ENCODE assay signal across 11 cellular contexts in genomic region chr6:13455604-13456003, GRCh38. TPM values are rescaled to one million over a fixed set of nuclear protein-coding genes. Genes with fewer than 3 reads are reported as not detected.
DNase-seq lines count a peak whose midpoint lies in the region; ATAC-seq and TF ChIP-seq lines count a peak whose summit lies in the region.
"Had no signal": no experiment of that assay in that cellular context is flagged by ENCODE, and none has a peak within 500 bp of the region (broad histone marks: within the 10 kb centered on the region; RNA-seq: fewer than 3 reads in every experiment).

No MANE protein-coding gene starts in this region.

- peaks cover 11% of the 10 kb centered on the region for H3K79me2 ChIP-seq in mammary epithelial cell (ENCODE audit: insufficient read depth, low read length)

- POLR2A ChIA-PET in Caco-2 (lab: Charles Lee) = no interaction called here

- H4K20me1 ChIP-seq in mammary epithelial cell (ENCODE audit: insufficient read depth, low read length) = no peaks in the 10 kb centered on the region

- TF ChIP-seq CTCF in breast epithelium (IDR thresholded peaks at IDR 0.05) (no peak), mammary epithelial cell (conservative IDR thresholded peaks at IDR 0.05 in 1 of 2, IDR thresholded peaks at IDR 0.05 in 1 of 2; ENCODE audit: extremely low read depth in 1 of 2, insufficient read depth in 1 of 2, low read depth in 1 of 2, low read length in 2 of 2) (no peak), lower lobe of right lung (IDR thresholded peaks at IDR 0.05) (no peak), upper lobe of left lung (IDR thresholded peaks at IDR 0.05) (no peak), Caco-2 (IDR thresholded peaks at IDR 0.05; ENCODE audit: insufficient read depth in 1 of 2, low read depth in 1 of 2, low read length in 1 of 2, severe bottlenecking in 1 of 2, unreplicated experiment in 1 of 2) (no peak)

- H3K27ac ChIP-seq in breast epithelium (peak overlapping the region; percentile 54 to 64), mammary epithelial cell (ENCODE audit: insufficient read depth, low read depth, low read length) (no peak overlapping the region), angular gyrus (ENCODE audit: low read depth, low read length) (peak overlapping the region; percentile 31), lower lobe of right lung (peak overlapping the region; percentile 14), upper lobe of left lung (peak overlapping the region in 3 of 4 donors; percentile 68 to 74 (median 72))
- H3K27ac ChIP-seq: cardiac muscle cell had no signal

- H3K9ac ChIP-seq in mammary epithelial cell (ENCODE audit: insufficient read depth, low read length) = no peak overlapping the region

- H3K4me3 Mint-ChIP-seq in Caco-2 (ENCODE audit: unreplicated experiment) = no peak overlapping the region

- WGBS in mammary epithelial cell (ENCODE audit: low coverage, missing lambda C conversion rate) = 70% methylated on average over 4 of the region's 4 CpGs
- WGBS in upper lobe of left lung, 2 donors = 63 to 66% methylated on average over 4 of the region's 4 CpGs

- H3K9me3 ChIP-seq in breast epithelium = no peaks in the 10 kb centered on the region
- no peaks in the 10 kb centered on the region for H3K9me3 ChIP-seq in mammary epithelial cell (replicated peaks; ENCODE audit: insufficient read depth, low read length)
- H3K9me3 ChIP-seq in lower lobe of right lung = no peaks in the 10 kb centered on the region
- H3K9me3 ChIP-seq in upper lobe of left lung = no peaks in the 10 kb centered on the region
- no peaks in the 10 kb centered on the region for H3K9me3 ChIP-seq in Caco-2
- H3K9me3 ChIP-seq: BE2C had no signal

- H3K4me2 ChIP-seq in mammary epithelial cell (ENCODE audit: insufficient read depth, low read depth, low read length) = no peak overlapping the region

- peaks cover 4% of the 10 kb centered on the region for H3K27me3 Mint-ChIP-seq in Caco-2 (ENCODE audit: insufficient read depth, unreplicated experiment)

- no peaks in the 10 kb centered on the region for H3K36me3 ChIP-seq in breast epithelium
- H3K36me3 ChIP-seq in mammary epithelial cell (ENCODE audit: insufficient read depth, low read length) = no peaks in the 10 kb centered on the region
- no peaks in the 10 kb centered on the region for H3K36me3 ChIP-seq in lower lobe of right lung
- H3K36me3 ChIP-seq in upper lobe of left lung = peaks cover 0 to 11% (median 0%) of the 10 kb centered on the region in 4 donors
- H3K36me3 ChIP-seq in Caco-2 (ENCODE audit: control insufficient read depth, insufficient read depth, low read length) = no peaks in the 10 kb centered on the region
- H3K36me3 ChIP-seq: BE2C, cardiac muscle cell had no signal

- CTCF ChIA-PET in mammary epithelial cell (lab: Charles Lee; ENCODE audit: low non-redundant PET) (no interaction called here), Caco-2 (lab: Charles Lee) (no interaction called here)

- in situ Hi-C loops in mammary epithelial cell (cut with MboI; ENCODE audit: low sequenced_read_pairs in 2 of 2) = no loop called here

- ATAC-seq in lower lobe of right lung (peak in 1 of 2 donors; percentile 23), upper lobe of left lung (ENCODE audit: low FRiP score in 2 of 2) (peak in 1 of 2 donors; percentile 16), GM21528 (IDR thresholded peaks at IDR 0.05; ENCODE audit: low FRiP score, unreplicated experiment) (no peak)

- dilution Hi-C loops in mammary epithelial cell (cut with HindIII; ENCODE audit: low sequenced_read_pairs) = no loop called here

- H3K36me3 Mint-ChIP-seq in Caco-2 (ENCODE audit: insufficient read depth, unreplicated experiment) = no peaks in the 10 kb centered on the region

- no peak for DNase-seq in breast epithelium (ENCODE audit: low spot score in 2 of 2)
- DNase-seq in mammary epithelial cell = no peak
- DNase-seq in lower lobe of right lung = no peak
- no peak for DNase-seq in upper lobe of left lung
- no peak for DNase-seq in NCI-H69 (lab: John Stamatoyannopoulos, UW)
- no peak for DNase-seq in Caco-2
- DNase-seq: BE2C, NCI-H510A treated with DMSO at 0.1 percent for 48 hours had no signal

- TF ChIP-seq EP300 in upper lobe of left lung (IDR thresholded peaks at IDR 0.05) = no peak

- no peaks in the 10 kb centered on the region for H3K4me1 Mint-ChIP-seq in Caco-2 (ENCODE audit: low read depth, unreplicated experiment)

- no TSS peak for BruUV-seq in mammary epithelial cell (replicated peaks; lab: Mats Ljungman, UMichigan)
- BruUV-seq in Caco-2 (replicated peaks; lab: Mats Ljungman, UMichigan) = no TSS peak

- H3K9me3 Mint-ChIP-seq in Caco-2 (ENCODE audit: unreplicated experiment) = no peaks in the 10 kb centered on the region

- no peak overlapping the region for H3K27ac Mint-ChIP-seq in Caco-2 (ENCODE audit: unreplicated experiment)

- no peak overlapping the region for H2AFZ ChIP-seq in mammary epithelial cell (ENCODE audit: low read depth, low read length)

- peaks cover 9 to 14% of the 10 kb centered on the region in 2 donors for H3K4me1 ChIP-seq in breast epithelium
- peaks cover 26% of the 10 kb centered on the region for H3K4me1 ChIP-seq in mammary epithelial cell (ENCODE audit: insufficient read depth, low read length)
- peaks cover 54% of the 10 kb centered on the region for H3K4me1 ChIP-seq in lower lobe of right lung
- peaks cover 20 to 31% (median 26%) of the 10 kb centered on the region in 4 donors for H3K4me1 ChIP-seq in upper lobe of left lung
- no peaks in the 10 kb centered on the region for H3K4me1 ChIP-seq in Caco-2

- TF ChIP-seq POLR2A in breast epithelium (IDR thresholded peaks at IDR 0.05) = no peak
- TF ChIP-seq POLR2A in upper lobe of left lung (IDR thresholded peaks at IDR 0.05) = no peak

- H3K4me3 ChIP-seq in breast epithelium (no peak overlapping the region), mammary epithelial cell (replicated peaks in 1 of 3; ENCODE audit: insufficient read depth in 1 of 3, low read depth in 2 of 3, low read length in 3 of 3) (no peak overlapping the region), lower lobe of right lung (no peak overlapping the region), upper lobe of left lung (no peak overlapping the region), Caco-2 (ENCODE audit: low read depth, low read length) (no peak overlapping the region)
- H3K4me3 ChIP-seq: cardiac muscle cell had no signal

- intact Hi-C loops in breast epithelium (cut with DNase I; ENCODE audit: low total_unique reads) (no loop called here), mammary epithelial cell (cut with micrococcal nuclease) (loop anchor here (2.0 kb wide), 1 partner anchor 15 kb away; no protein-coding TSS in a partner anchor), lower lobe of right lung (cut with DNase I) (no loop called here), Caco-2 (cut with micrococcal nuclease; ENCODE audit: unreplicated experiment) (no loop called here)

- H3K27me3 ChIP-seq in breast epithelium (no peaks in the 10 kb centered on the region), mammary epithelial cell (ENCODE audit: insufficient read depth, low read length) (no peaks in the 10 kb centered on the region), lower lobe of right lung (ENCODE audit: low read depth) (no peaks in the 10 kb centered on the region), upper lobe of left lung (no peaks in the 10 kb centered on the region), Caco-2 (replicated peaks; ENCODE audit: control insufficient read depth, insufficient read depth, low read length) (no peaks in the 10 kb centered on the region)
- H3K27me3 ChIP-seq: BE2C, cardiac muscle cell had no signal

RNA-seq across cellular contexts. Expression of gene GFOD1, which starts 31.8 kb away (rescaled TPM):
- total RNA-seq in breast epithelium = 10 to 100 TPM; 11.6 to 33.3 (median 23.3) TPM
- 10 to 100 TPM; 12.3 to 37.3 TPM for total RNA-seq in mammary epithelial cell
- 5.3 TPM for polyA plus RNA-seq in mammary epithelial cell
- polyA minus RNA-seq in mammary epithelial cell = 9.5 TPM
- total RNA-seq in lower lobe of right lung = 20.2 TPM
- total RNA-seq in upper lobe of left lung = 10 to 100 TPM; 22.8 to 37.7 (median 25.8) TPM
- 0.65 and 0.84 TPM in 2 replicates for total RNA-seq in Caco-2 (2022)
